Comparison of ENCODE assay signal across 24 cellular contexts in the genomic region with DNA sequence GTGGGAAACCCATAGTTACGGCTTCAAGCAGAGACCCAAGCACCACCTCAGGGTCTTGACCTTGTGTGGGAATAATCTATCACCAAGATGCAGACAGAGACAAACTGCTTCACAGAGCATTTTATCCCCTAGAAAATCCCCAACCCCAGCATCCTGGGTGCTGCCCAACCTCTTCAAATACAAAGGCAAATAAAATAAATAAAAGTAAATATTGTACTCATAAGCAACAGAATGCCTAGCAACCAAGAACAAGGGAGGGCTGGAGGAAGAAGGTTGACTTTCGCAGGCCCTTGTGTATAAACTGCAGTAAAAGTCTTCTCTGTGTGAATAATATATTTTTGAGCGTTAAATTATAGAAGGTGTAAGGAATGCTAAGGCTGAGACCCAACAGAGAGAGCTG.
DNase-seq lines count a peak whose midpoint lies in the region; ATAC-seq and TF ChIP-seq lines count a peak whose summit lies in the region.
"Had no signal": no experiment of that assay in that cellular context is flagged by ENCODE, and none has a peak within 500 bp of the region (broad histone marks: within the 10 kb centered on the region; RNA-seq: fewer than 3 reads in every experiment).

No MANE protein-coding gene starts in this region.

- intact Hi-C loops in upper lobe of right lung (cut with DNase I), result no loop called here

- H3K9me3 ChIP-seq in gastroesophageal sphincter (no peaks in the 10 kb centered on the region), muscle layer of duodenum (ENCODE audit: control insufficient read depth in 1 of 2, low read length in 2 of 2) (no peaks in the 10 kb centered on the region), upper lobe of right lung (no peaks in the 10 kb centered on the region)
- H3K9me3 ChIP-seq: A549, left ventricle myocardium inferior, suprapubic skin had no signal

- H3K36me3 ChIP-seq in gastroesophageal sphincter (no peaks in the 10 kb centered on the region), muscle layer of duodenum (ENCODE audit: control insufficient read depth in 1 of 2, insufficient read depth in 2 of 2, low read length in 2 of 2) (no peaks in the 10 kb centered on the region), upper lobe of right lung (no peaks in the 10 kb centered on the region)
- H3K36me3 ChIP-seq: left ventricle myocardium inferior, suprapubic skin had no signal

- DNase-seq in NCI-H510A treated with DMSO at 0.1 percent for 48 hours (lab: John Stamatoyannopoulos, UW) (peak; percentile 21), NCI-H510A (lab: John Stamatoyannopoulos, UW) (no peak), upper lobe of right lung (no peak), SIG-M5 treated with dmso at 0.1 percent for 504 hours (lab: John Stamatoyannopoulos, UW; ENCODE audit: unreplicated experiment) (no peak)
- no peak for DNase-seq in activated CD4-positive, alpha-beta T cell treated with anti-CD3 and anti-CD28 coated beads, Interleukin-2, amount 50 U/mL, for 1 hour
- DNase-seq: activated effector memory CD4-positive, alpha-beta T cell treated with anti-CD3 and anti-CD28 coated beads, Interleukin-2, amount 50 U/mL, for 16 hours; activated naive CD8-positive, alpha-beta T cell treated with anti-CD3 and anti-CD28 coated beads, Interleukin-2, amount 10 ng/mL, durations not matched to agents 7 days and 5 days; activated T-cell treated with anti-CD3 and anti-CD28 coated beads for 4 hours; CD8-positive, alpha-beta T cell; central memory CD4-positive, alpha-beta T cell; GDM1; left ventricle myocardium inferior; MM.1S; NCI-H446; posterior cingulate gyrus; stimulated activated CD4-positive, alpha-beta T cell treated with anti-CD3 and anti-CD28 coated beads, Interleukin-4, amount 100 ng/mL, for 4 hours had no signal

- H3K27me3 ChIP-seq in gastroesophageal sphincter, result no peaks in the 10 kb centered on the region
- H3K27me3 ChIP-seq in muscle layer of duodenum (ENCODE audit: low read depth, low read length), result no peaks in the 10 kb centered on the region
- no peaks in the 10 kb centered on the region for H3K27me3 ChIP-seq in upper lobe of right lung
- H3K27me3 ChIP-seq: suprapubic skin had no signal

- WGBS in gastroesophageal sphincter (ENCODE audit: low coverage in 1 of 2), 2 donors, result 37 to 44% methylated on average over 3 of the region's 3 CpGs

- H3K27ac ChIP-seq in gastroesophageal sphincter (peak overlapping the region in 3 of 4 donors; percentile 49 to 75 (median 68)), muscle layer of duodenum (ENCODE audit: low read length) (peak overlapping the region; percentile 5), upper lobe of right lung (peak overlapping the region; percentile 58)
- H3K27ac ChIP-seq: A549, left ventricle myocardium inferior, suprapubic skin had no signal

- H3K4me1 ChIP-seq in gastroesophageal sphincter (peaks cover 0 to 11% (median 0%) of the 10 kb centered on the region in 3 donors), muscle layer of duodenum (ENCODE audit: control insufficient read depth in 1 of 2, insufficient read depth in 2 of 2, low read length in 2 of 2) (no peaks in the 10 kb centered on the region), upper lobe of right lung (no peaks in the 10 kb centered on the region)
- H3K4me1 ChIP-seq: A549, left ventricle myocardium inferior had no signal

- ATAC-seq in gastroesophageal sphincter (no peak), upper lobe of right lung (peak; percentile 59), GM18519 (IDR thresholded peaks at IDR 0.05; ENCODE audit: low FRiP score, unreplicated experiment) (no peak)
- ATAC-seq: CD8-positive, alpha-beta T cell; sciatic nerve; SK-N-SH treated with all-trans-retinoic acid at 6 μM for 48 hours; stimulated activated memory B cell treated with anti-CD40 and anti-IgM and Interleukin-4, amounts not matched to agents 10 μg/mL and 1 μg/mL and 100 μg/mL, for 72 hours had no signal

- H3K4me3 ChIP-seq in gastroesophageal sphincter (no peak overlapping the region), muscle layer of duodenum (ENCODE audit: low read depth in 1 of 2, low read length in 2 of 2) (no peak overlapping the region), upper lobe of right lung (no peak overlapping the region)
- H3K4me3 ChIP-seq: A549, left ventricle myocardium inferior, suprapubic skin had no signal

- no peak for TF ChIP-seq EP300 in gastroesophageal sphincter (IDR thresholded peaks at IDR 0.05)

- TF ChIP-seq CTCF in gastroesophageal sphincter (IDR thresholded peaks at IDR 0.05) (no peak), upper lobe of right lung (IDR thresholded peaks at IDR 0.05) (no peak)

- no peak for TF ChIP-seq POLR2A in gastroesophageal sphincter (IDR thresholded peaks at IDR 0.05)

Comparison
In these comparisons a context has a peak if more than half of its experiments do, and no peak if none do; other contexts are left out.
1. H3K27ac ChIP-seq: peak in every context shown above with its lines; median percentile 68 in gastroesophageal sphincter; 58 in upper lobe of right lung; 5 in muscle layer of duodenum.